In genomic region chr14:64756712-64757111, GRCh38 we compare ENCODE assay signal across 23 cellular contexts. TPM values are rescaled to one million over a fixed set of nuclear protein-coding genes. Genes with fewer than 3 reads are reported as not detected.
DNase-seq lines count a peak whose midpoint lies in the region; ATAC-seq, FAIRE-seq and TF ChIP-seq lines count a peak whose summit lies in the region.
"Had no signal": no experiment of that assay in that cellular context is flagged by ENCODE, and none has a peak within 500 bp of the region (broad histone marks: within the 10 kb centered on the region; RNA-seq: fewer than 3 reads in every experiment).

No MANE protein-coding gene starts in this region.

- H4K20me1 ChIP-seq in HepG2 (ENCODE audit: insufficient read depth, low read length) (no peaks in the 10 kb centered on the region), smooth muscle cell (ENCODE audit: low read depth) (no peaks in the 10 kb centered on the region)

- no TSS peak for BruUV-seq in HepG2 (replicated peaks; lab: Mats Ljungman, UMichigan)

- H3K36me3 ChIP-seq in HepG2 (replicated peaks in 1 of 2; ENCODE audit: control insufficient read depth in 1 of 2, insufficient read depth in 2 of 2, low read length in 2 of 2) (no peaks in the 10 kb centered on the region), smooth muscle cell (ENCODE audit: low read depth) (no peaks in the 10 kb centered on the region)
- H3K36me3 ChIP-seq: breast epithelium had no signal

- peak overlapping the region; percentile 51 for H3K27ac Mint-ChIP-seq in activated T-helper 17 cell treated with anti-CD3 and anti-CD28 coated beads, Interleukin-2, amount 50 U/mL, for 72 hours
- H3K27ac Mint-ChIP-seq: activated B cell treated with CpG ODN at 0.5 μM for 24 hours had no signal

- intact Hi-C loops in HepG2 (cut with micrococcal nuclease; ENCODE audit: unreplicated experiment) = no loop called here

- no peaks in the 10 kb centered on the region for H3K27me3 Mint-ChIP-seq in activated T-helper 17 cell treated with anti-CD3 and anti-CD28 coated beads, Interleukin-2, amount 50 U/mL, for 72 hours

- H3K9me3 Mint-ChIP-seq in activated T-helper 17 cell treated with anti-CD3 and anti-CD28 coated beads, Interleukin-2, amount 50 U/mL, for 72 hours = no peaks in the 10 kb centered on the region
- H3K9me3 Mint-ChIP-seq: activated B cell treated with CpG ODN at 0.5 μM for 24 hours had no signal

- TF ChIP-seq EP300 in HepG2 (IDR thresholded peaks at IDR 0.05; ENCODE audit: low read depth in 2 of 2, low read length in 2 of 2) (no peak), HepG2 (CRISPR knock-in tag; IDR thresholded peaks at IDR 0.05; ENCODE audit: borderline replicate concordance) (no peak)

- CTCF ChIA-PET in HepG2 (lab: Yijun Ruan, JAX; ENCODE audit: low intra/inter-chr PET ratio, low total read pairs) = no interaction called here

- no peak for TF ChIP-seq RAD21 in HepG2 (CRISPR knock-in tag; IDR thresholded peaks at IDR 0.05)

- WGBS in HepG2 (ENCODE audit: low lambda C conversion rate) = 35% methylated on average over 5 of the region's 5 CpGs
- WGBS in smooth muscle cell (ENCODE audit: low lambda C conversion rate) = 96% methylated on average over 5 of the region's 5 CpGs

- H3K9me3 ChIP-seq in HepG2 (ENCODE audit: low read length) (no peaks in the 10 kb centered on the region), smooth muscle cell (replicated peaks; ENCODE audit: low read depth) (no peaks in the 10 kb centered on the region)
- H3K9me3 ChIP-seq: breast epithelium had no signal

- no peaks in the 10 kb centered on the region for H3K36me3 Mint-ChIP-seq in activated T-helper 17 cell treated with anti-CD3 and anti-CD28 coated beads, Interleukin-2, amount 50 U/mL, for 72 hours (ENCODE audit: low read depth)

- TF ChIP-seq CTCF in HepG2 (CRISPR knock-in tag; IDR thresholded peaks at IDR 0.05) (no peak), smooth muscle cell (IDR thresholded peaks at IDR 0.05; ENCODE audit: borderline replicate concordance, insufficient read depth, poor library complexity, severe bottlenecking) (no peak)

- H3K27me3 ChIP-seq in HepG2 (ENCODE audit: control insufficient read depth in 1 of 2, insufficient read depth in 2 of 2, low read length in 2 of 2) = peaks cover 6 to 30% of the 10 kb centered on the region in 2 experiments; a peak in 4 of 5 replicates
- H3K27me3 ChIP-seq in smooth muscle cell (ENCODE audit: low read depth) = no peaks in the 10 kb centered on the region
- H3K27me3 ChIP-seq: breast epithelium had no signal

- H3K4me3 ChIP-seq in HepG2 (replicated peaks in 1 of 3; ENCODE audit: insufficient read depth in 1 of 3, low read depth in 2 of 3, low read length in 3 of 3) (no peak overlapping the region), smooth muscle cell (no peak overlapping the region)
- H3K4me3 ChIP-seq: breast epithelium had no signal

- no peak overlapping the region for H3K4me2 ChIP-seq in HepG2 (ENCODE audit: low read depth, low read length)
- no peak overlapping the region for H3K4me2 ChIP-seq in smooth muscle cell

- TF ChIP-seq POLR2A in HepG2 (IDR thresholded peaks at IDR 0.05; ENCODE audit: insufficient read depth in 1 of 2, low read depth in 2 of 2, low read length in 2 of 2) = no peak

- peak; percentile 34 for DNase-seq in HuH-7 (ENCODE audit: low spot score)
- no peak for DNase-seq in HepG2 (ENCODE audit: low spot score)
- DNase-seq in smooth muscle cell (lab: John Stamatoyannopoulos, UW; ENCODE audit: unreplicated experiment) = no peak
- DNase-seq in SW480 (ENCODE audit: low spot score) = no peak
- DNase-seq: activated B cell treated with CpG ODN at 0.5 μM for 24 hours; activated CD8-positive, alpha-beta T cell treated with anti-CD3 and anti-CD28 coated beads, Interleukin-2, amount 10 ng/mL, durations not matched to agents 7 days and 5 days; activated gamma-delta T cell treated with Interleukin-2 at 50 U/mL for 16 hours; activated T-cell treated with anti-CD3 and anti-CD28 coated beads, Interleukin-2, amount 50 U/mL, for 1 hour; DMS 273 treated with DMSO at 0.1 percent for 48 hours; glutamatergic neuron; NCI-H1092; NCI-H2029; NCI-H2227 treated with DMSO at 0.1 percent for 48 hours; occipital lobe; stimulated activated CD4-positive, alpha-beta T cell treated with anti-CD3 and anti-CD28 coated beads, Interleukin-4, amount 100 ng/mL, for 1 hour; stimulated activated naive CD4-positive, alpha-beta T cell had no signal

- H3K27ac ChIP-seq in HepG2 (ENCODE audit: extremely low read length, insufficient read depth, low read length) (no peak overlapping the region), smooth muscle cell (ENCODE audit: low read depth) (peak overlapping the region; percentile 92)
- H3K27ac ChIP-seq: breast epithelium, C4-2B had no signal

- peak overlapping the region; percentile 54 for H3K4me3 Mint-ChIP-seq in activated T-helper 17 cell treated with anti-CD3 and anti-CD28 coated beads, Interleukin-2, amount 50 U/mL, for 72 hours
- H3K4me3 Mint-ChIP-seq: activated B cell treated with CpG ODN at 0.5 μM for 24 hours; activated CD8-positive, alpha-beta T cell treated with anti-CD3 and anti-CD28 coated beads, Interleukin-2, amount 10 ng/mL, durations not matched to agents 7 days and 5 days had no signal

- in situ Hi-C loops in HepG2 (cut with HindIII; ENCODE audit: extremely low pct_ligation_motif_present, low pct_unique_long_range_greater_than_20kb) = loop anchor here (5.0 kb wide), 1 partner anchor 84 kb away; no protein-coding TSS in a partner anchor

- H3F3A ChIP-seq in smooth muscle cell (ENCODE audit: low read depth) = peaks cover 19% of the 10 kb centered on the region

- H3K79me2 ChIP-seq in HepG2 (ENCODE audit: insufficient read depth, low read length) (no peaks in the 10 kb centered on the region), smooth muscle cell (ENCODE audit: low read depth) (no peaks in the 10 kb centered on the region)

- no peak for FAIRE-seq in HepG2 (lab: Jason Lieb, UNC)

- no peak overlapping the region for H2AFZ ChIP-seq in HepG2 (ENCODE audit: low read length)
- H2AFZ ChIP-seq in smooth muscle cell (ENCODE audit: low read depth) = no peak overlapping the region

- H3K4me1 ChIP-seq in HepG2 (ENCODE audit: insufficient read depth, low read length) (peaks cover 22% of the 10 kb centered on the region), smooth muscle cell (ENCODE audit: low read depth) (peaks cover 16% of the 10 kb centered on the region)

- H3K4me1 Mint-ChIP-seq in activated T-helper 17 cell treated with anti-CD3 and anti-CD28 coated beads, Interleukin-2, amount 50 U/mL, for 72 hours = peaks cover 40% of the 10 kb centered on the region
- H3K4me1 Mint-ChIP-seq: activated B cell treated with CpG ODN at 0.5 μM for 24 hours had no signal

- H3K9ac ChIP-seq in HepG2 (ENCODE audit: insufficient read depth, low read depth, low read length) (no peak overlapping the region), smooth muscle cell (ENCODE audit: low read depth) (peak overlapping the region; percentile 73)

- POLR2A ChIA-PET in HepG2 (lab: Yijun Ruan, JAX) = no interaction called here

- no peak for ATAC-seq in activated T-helper 17 cell treated with anti-CD3 and anti-CD28 coated beads, Interleukin-2, amount 50 U/mL, for 72 hours (replicated peaks)
- ATAC-seq in HepG2 (peak; percentile 17; the same call in 1 of the 3 replicates), GM21825 (IDR thresholded peaks at IDR 0.05; ENCODE audit: unreplicated experiment) (no peak), GM18867 (IDR thresholded peaks at IDR 0.05; ENCODE audit: unreplicated experiment) (no peak)
- ATAC-seq: HCT116, SK-N-SH treated with all-trans-retinoic acid at 6 μM for 48 hours had no signal

TF ChIP-seq in HepG2, 621 proteins besides CTCF, POLR2A, EP300 and RAD21 (continues in another document):
- TF ChIP-seq ATAD3A (CRISPR knock-in tag; IDR thresholded peaks at IDR 0.05) = no peak
- TF ChIP-seq HNRNPUL1 (IDR thresholded peaks at IDR 0.05; ENCODE audit: low read depth, low read length) = no peak
- TF ChIP-seq PAWR (CRISPR knock-in tag; IDR thresholded peaks at IDR 0.05; ENCODE audit: borderline replicate concordance) = no peak
- TF ChIP-seq ZNF569 (CRISPR knock-in tag; IDR thresholded peaks at IDR 0.05; ENCODE audit: borderline replicate concordance) = no peak
- TF ChIP-seq MATR3 (CRISPR knock-in tag; IDR thresholded peaks at IDR 0.05) = no peak
- no peak for TF ChIP-seq TAF15 (IDR thresholded peaks at IDR 0.05; ENCODE audit: low read depth, low read length, poor library complexity, severe bottlenecking)

RNA-seq across cellular contexts. Expression of gene PLEKHG3, which starts 52.5 kb away (rescaled TPM):
- 10 to 100 TPM; 17.2 to 19.2 TPM for total RNA-seq in activated T-helper 17 cell treated with anti-CD3 and anti-CD28 coated beads, Interleukin-2, amount 50 U/mL, for 72 hours
- total RNA-seq in HepG2 (2016; rRNA removed; fragmentation: Illumina TruSeq; extraction: Trizol) (9.5 and 9.8 TPM in 2 replicates), smooth muscle cell (15.6 and 17.6 TPM in 2 replicates)
- 0.61 and 0.88 TPM in 2 replicates for total RNA-seq in HepG2 (2016; cell fraction: cytosol; rRNA removed; fragmentation: Illumina TruSeq; extraction: Trizol; ENCODE audit: low read depth)
- 7.2 and 11.8 TPM in 2 replicates for total RNA-seq in HepG2 (2016; cell fraction: insoluble cytoplasmic fraction; rRNA removed; fragmentation: Illumina TruSeq; extraction: Trizol)
- 5.6 and 6.4 TPM in 2 replicates for total RNA-seq in HepG2 (2016; cell fraction: membrane; rRNA removed; fragmentation: Illumina TruSeq; extraction: Trizol)
- total RNA-seq in HepG2 (2016; cell fraction: nucleus; rRNA removed; fragmentation: Illumina TruSeq; extraction: Trizol) = 9.3 and 10.4 TPM in 2 replicates
- polyA plus RNA-seq in HepG2 (2011; rRNA removed) (7.1 and 7.2 TPM in 2 replicates), smooth muscle cell (18.3 and 21.9 TPM in 2 replicates)
- 2.7 and 5.6 TPM in 2 replicates for polyA plus RNA-seq in HepG2 (2011; cell fraction: cytosol; rRNA removed)
- 13.8 and 16.9 TPM in 2 replicates for polyA plus RNA-seq in HepG2 (2011; cell fraction: nucleus; rRNA removed)
- polyA plus RNA-seq in HepG2 (2012) = 5.4 and 8.7 TPM in 2 replicates
- polyA plus RNA-seq in HepG2 (2016; cell fraction: cytosol; fragmentation: Illumina TruSeq; extraction: Trizol; ENCODE audit: low read depth) = 0.60 and 0.61 TPM in 2 replicates
- polyA plus RNA-seq in HepG2 (2016; cell fraction: insoluble cytoplasmic fraction; fragmentation: Illumina TruSeq; extraction: Trizol; ENCODE audit: low read depth) = 6.0 and 8.8 TPM in 2 replicates
- polyA plus RNA-seq in HepG2 (2016; cell fraction: membrane; fragmentation: Illumina TruSeq; extraction: Trizol; ENCODE audit: low read depth) = 2.1 and 2.2 TPM in 2 replicates
- 28.5 and 30.1 TPM in 2 replicates for polyA plus RNA-seq in HepG2 (2016; cell fraction: nucleus; fragmentation: Illumina TruSeq; extraction: Trizol; ENCODE audit: insufficient read depth, low read depth)
- polyA minus RNA-seq in HepG2 (2011; rRNA and poly(A)+ RNA removed; ENCODE audit: low replicate concordance) = 9.5 and 51.9 TPM in 2 replicates
- 4.6 and 5.4 TPM in 2 replicates for polyA minus RNA-seq in HepG2 (2011; cell fraction: cytosol; rRNA and poly(A)+ RNA removed)
- polyA minus RNA-seq in HepG2 (2011; cell fraction: nucleus; rRNA and poly(A)+ RNA removed) = 5.1 and 12.0 TPM in 2 replicates
